Comparison of ENCODE assay signal across 9 cellular contexts in the genomic region with DNA sequence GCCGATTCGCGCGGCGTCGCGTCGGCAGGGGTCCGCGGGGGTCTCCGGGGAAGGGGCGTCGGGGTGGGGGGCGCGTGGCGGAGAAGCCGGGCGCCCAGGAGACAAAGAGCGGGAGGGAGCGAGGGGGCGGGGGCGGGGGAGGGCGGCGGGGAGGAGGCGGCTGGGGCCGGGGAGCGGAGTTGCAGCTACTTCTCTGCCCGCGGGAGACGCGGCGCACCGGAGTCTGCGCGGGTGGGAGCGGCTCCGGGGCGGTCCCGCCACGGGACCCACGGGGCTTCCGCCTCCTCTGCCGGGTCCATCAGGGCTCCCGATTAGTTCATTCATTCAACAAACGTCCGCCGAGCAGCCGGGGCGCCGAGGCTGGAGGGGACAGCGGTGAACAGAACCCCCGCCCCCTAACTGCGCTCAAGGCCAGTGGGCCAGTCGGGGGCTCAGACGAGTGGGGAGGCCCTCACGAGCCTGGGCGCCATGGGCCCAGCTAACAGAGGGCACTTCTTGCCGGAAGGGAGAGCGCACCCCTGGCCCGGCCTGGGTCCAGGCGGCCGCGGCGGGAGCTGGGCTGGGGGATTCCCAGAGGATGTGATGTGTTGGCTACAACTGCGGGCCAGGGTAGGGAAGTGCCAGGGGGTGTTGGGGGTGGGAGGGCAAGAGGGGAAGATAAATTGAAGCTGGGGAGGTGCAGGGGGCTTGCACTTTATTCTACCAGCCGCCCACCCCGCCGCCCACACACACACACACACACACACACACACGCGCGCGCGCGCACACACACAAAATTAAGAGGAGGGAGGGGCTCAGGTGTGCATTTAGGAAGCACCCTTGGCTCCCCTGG. TPM values are rescaled to one million over a fixed set of nuclear protein-coding genes. Genes with fewer than 3 reads are reported as not detected.
DNase-seq lines count a peak whose midpoint lies in the region; ATAC-seq, FAIRE-seq and TF ChIP-seq lines count a peak whose summit lies in the region.
"Had no signal": no experiment of that assay in that cellular context is flagged by ENCODE, and none has a peak within 500 bp of the region (broad histone marks: within the 10 kb centered on the region; RNA-seq: fewer than 3 reads in every experiment).

A gene (minus strand): TSS at position 215 of the 832 bp plus-strand sequence. CDS start 5,201 bp downstream, outside the sequence.

- H3K4me1 Mint-ChIP-seq in CD4-positive, alpha-beta T cell (ENCODE audit: low read depth): peaks cover 33% of the 10 kb centered on the region

- POLR2A ChIA-PET in CD4-positive, alpha-beta T cell (lab: Charles Lee): interaction anchor here (1.0 to 1.7 kb wide), 4 partner anchors 13 to 32 kb away, joined by 3 to 6 read pairs (median 4); no protein-coding TSS in a partner anchor

- no peak for FAIRE-seq in HTR-8/SVneo (lab: Jason Lieb, UNC)

- H3K9ac ChIP-seq in rectal smooth muscle tissue (ENCODE audit: low read length): no peak within 1 kb of the TSS

- H3K4me3 Mint-ChIP-seq in CD4-positive, alpha-beta T cell: peak within 1 kb of the TSS; percentile 89

- H3K9me3 ChIP-seq in CD4-positive, alpha-beta T cell (ENCODE audit: control insufficient read depth, low read length): no peaks in the 10 kb centered on the region
- H3K9me3 ChIP-seq in cardiac muscle cell (ENCODE audit: low read depth): no peaks in the 10 kb centered on the region

- intact Hi-C loops in CD4-positive, alpha-beta T cell (cut with DNase I, micrococcal nuclease): loop anchor here in 1 of 2 experiments (5.0 kb wide), 1 partner anchor 37 kb away; a partner anchor contains a TSS

- H3K4me1 ChIP-seq in cardiac muscle cell (ENCODE audit: low read depth) (peaks cover 12% of the 10 kb centered on the region), rectal smooth muscle tissue (ENCODE audit: control insufficient read depth, insufficient read depth, low read length) (peaks cover 10% of the 10 kb centered on the region)

- H3K27ac ChIP-seq in CD4-positive, alpha-beta T cell (ENCODE audit: low read depth, low read length): no peak within 1 kb of the TSS
- H3K27ac ChIP-seq in cardiac muscle cell (no peak within 1 kb of the TSS), rectal smooth muscle tissue (ENCODE audit: low read depth, low read length) (no peak within 1 kb of the TSS)

- peak; percentile 75 for ATAC-seq in CD4-positive, alpha-beta T cell (ENCODE audit: poor library complexity)
- no peak for ATAC-seq in HG02981 (IDR thresholded peaks at IDR 0.05; ENCODE audit: unreplicated experiment)

- H3K9me3 Mint-ChIP-seq in CD4-positive, alpha-beta T cell: no peaks in the 10 kb centered on the region

- DNase-seq in CD4-positive, alpha-beta T cell: peak in 6 of 10 experiments; percentile 30 to 54 (median 40)
- peak; percentile 49 for DNase-seq in HTR-8/SVneo (ENCODE audit: insufficient read length, low spot score)
- DNase-seq in activated T-helper 9 cell treated with anti-CD3 and anti-CD28 coated beads, Interleukin-2, amount 50 U/mL, for 16 hours (ENCODE audit: low read depth): peak; percentile 23
- no peak for DNase-seq in cardiac muscle cell (ENCODE audit: low read depth in 1 of 2, low spot score in 1 of 2)
- DNase-seq in pons (ENCODE audit: low spot score): no peak
- no peak for DNase-seq in HUDEP-2 (lab: John Stamatoyannopoulos, UW; ENCODE audit: unreplicated experiment in 76 of 76)

- H3K4me3 ChIP-seq in cardiac muscle cell (peak within 1 kb of the TSS; percentile 33), rectal smooth muscle tissue (ENCODE audit: low read length) (peak within 1 kb of the TSS; percentile 52)

- peaks cover 26% of the 10 kb centered on the region for H3K36me3 Mint-ChIP-seq in CD4-positive, alpha-beta T cell (ENCODE audit: low read depth)

- no peak for TF ChIP-seq CTCF in CD4-positive, alpha-beta T cell (IDR thresholded peaks at IDR 0.05)
- no peak for TF ChIP-seq CTCF in cardiac muscle cell (IDR thresholded peaks at IDR 0.05; ENCODE audit: low read depth, low read length)

- H3K36me3 ChIP-seq in cardiac muscle cell: no peaks in the 10 kb centered on the region
- peaks cover under 1% of the 10 kb centered on the region for H3K36me3 ChIP-seq in rectal smooth muscle tissue (ENCODE audit: control insufficient read depth, insufficient read depth, low read length)

- peak within 1 kb of the TSS; percentile 81 for H3K27ac Mint-ChIP-seq in CD4-positive, alpha-beta T cell

- CTCF ChIA-PET in CD4-positive, alpha-beta T cell (lab: Charles Lee): interaction anchor here (0.7 to 3.1 kb wide), 5 partner anchors 11 to 267 kb away, joined by 3 to 12 read pairs (median 3); a partner anchor contains a TSS

- peaks cover 10% of the 10 kb centered on the region for H3K27me3 ChIP-seq in CD4-positive, alpha-beta T cell (ENCODE audit: control insufficient read depth, insufficient read depth, low read length)
- H3K27me3 ChIP-seq in cardiac muscle cell (peaks cover 28% of the 10 kb centered on the region), rectal smooth muscle tissue (ENCODE audit: control insufficient read depth, insufficient read depth, low read length) (peaks cover 3% of the 10 kb centered on the region)

- H3K27me3 Mint-ChIP-seq in CD4-positive, alpha-beta T cell: peaks cover 27% of the 10 kb centered on the region

RNA-seq across cellular contexts. Expression of the gene that starts here (rescaled TPM):
- total RNA-seq in CD4-positive, alpha-beta T cell: under 1 TPM; 0.33 to 0.53 TPM
- total RNA-seq in cardiac muscle cell: 1.2 and 2.8 TPM in 2 replicates
- polyA plus RNA-seq in cardiac muscle cell: 2.0 and 2.5 TPM in 2 replicates
- total RNA-seq: HT1080 had no signal

Comparison
In these comparisons a context has a peak if more than half of its experiments do, and no peak if none do; other contexts are left out.
1. Peak in DNase-seq and ATAC-seq in CD4-positive, alpha-beta T cell; RNA of the gene not detected or under 1 TPM.
2. DNase-seq: peak in HTR-8/SVneo (single experiment) and activated T-helper 9 cell treated with anti-CD3 and anti-CD28 coated beads, Interleukin-2, amount 50 U/mL, for 16 hours (single experiment); none in cardiac muscle cell (0 of 2), pons (single experiment) and HUDEP-2 (0 of 76).